12 cellular contexts compared by ENCODE assay signal in the genomic region with DNA sequence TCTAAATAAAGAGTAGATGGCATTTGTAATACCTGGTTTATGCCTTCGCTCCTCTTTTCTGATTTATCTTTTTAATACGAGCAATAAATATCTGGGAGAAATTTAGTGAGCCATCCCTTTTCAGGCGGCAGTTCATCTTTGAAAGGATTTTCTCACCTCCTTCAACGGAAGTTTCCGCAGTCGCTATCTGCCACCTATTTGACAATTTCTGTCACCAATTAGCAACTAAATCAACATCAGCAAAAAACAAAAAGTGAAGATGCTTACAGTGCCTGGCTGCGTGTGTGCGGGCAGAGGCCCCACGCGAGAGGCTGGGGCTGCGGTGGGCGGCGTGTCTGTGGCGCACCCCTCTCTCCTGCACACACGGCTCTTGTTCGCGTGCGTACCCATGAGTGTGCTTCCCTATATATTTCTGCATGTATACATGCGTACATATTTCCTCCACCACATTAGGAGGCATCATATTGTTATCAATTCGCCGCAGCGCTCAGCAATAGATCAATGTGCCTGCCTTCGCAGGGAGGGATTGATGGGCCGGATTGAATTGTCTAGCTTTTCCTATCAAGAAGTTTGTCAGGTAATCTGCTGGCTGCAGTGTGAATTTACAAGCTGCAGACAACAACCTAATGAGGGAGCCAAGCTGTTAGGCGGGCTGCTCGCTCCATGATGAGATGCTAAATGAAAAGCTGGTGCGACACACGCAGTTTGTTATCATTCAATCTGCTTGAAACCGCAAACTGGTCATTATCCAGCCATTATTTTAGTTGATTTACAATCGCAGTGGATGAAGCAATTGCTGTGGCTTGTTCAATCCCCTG.
A peak's percentile ranks its signal among the peaks of the same experiment; 100 is the strongest.
DNase-seq lines count a peak whose midpoint lies in the region; ATAC-seq, FAIRE-seq and TF ChIP-seq lines count a peak whose summit lies in the region.
"Had no signal": no experiment of that assay in that cellular context is flagged by ENCODE, and none has a peak within 500 bp of the region (broad histone marks: within the 10 kb centered on the region; RNA-seq: fewer than 3 reads in every experiment).

No MANE protein-coding gene starts in this region.

- H3K9me1 ChIP-seq in endothelial cell of umbilical vein (replicated peaks; ENCODE audit: control insufficient read depth, extremely low read depth, insufficient read depth, low read length), result no peaks in the 10 kb centered on the region

- no peak overlapping the region for H3K9ac ChIP-seq in endothelial cell of umbilical vein (replicated peaks; ENCODE audit: extremely low read depth, insufficient read depth, low read length)
- H3K9ac ChIP-seq: BLaER1 had no signal

- H3K27me3 Mint-ChIP-seq in type B pancreatic cell (peaks cover 93% of the 10 kb centered on the region), Caco-2 (ENCODE audit: insufficient read depth, unreplicated experiment) (no peaks in the 10 kb centered on the region)

- H3K27ac Mint-ChIP-seq in type B pancreatic cell (no peak overlapping the region), Caco-2 (ENCODE audit: unreplicated experiment) (no peak overlapping the region)

- in situ Hi-C loops in HAP-1 (cut with MboI; ENCODE audit: low sequenced_read_pairs), result no loop called here

- H3K27me3 ChIP-seq in left ventricle myocardium inferior (ENCODE audit: low read depth) (peaks cover 82% of the 10 kb centered on the region), endothelial cell of umbilical vein (ENCODE audit: control insufficient read depth in 2 of 2, insufficient read depth in 2 of 2, low read length in 2 of 2) (peaks cover 78 to 92% of the 10 kb centered on the region in 2 experiments), Caco-2 (replicated peaks; ENCODE audit: control insufficient read depth, insufficient read depth, low read length) (no peaks in the 10 kb centered on the region), HAP-1 (ENCODE audit: low read depth) (no peaks in the 10 kb centered on the region; the same call in 1 of the 2 replicates)

- no peak for FAIRE-seq in endothelial cell of umbilical vein (lab: Jason Lieb, UNC)

- dilution Hi-C loops in endothelial cell of umbilical vein (cut with MboI; ENCODE audit: extremely low pct_ligation_motif_present, low sequenced_read_pairs), result no loop called here

- H3K9me3 ChIP-seq in left ventricle myocardium inferior (replicated peaks), result no peaks in the 10 kb centered on the region
- H3K9me3 ChIP-seq in endothelial cell of umbilical vein (replicated peaks; ENCODE audit: control insufficient read depth, insufficient read depth, low read length), result no peaks in the 10 kb centered on the region
- H3K9me3 ChIP-seq in Caco-2, result no peaks in the 10 kb centered on the region
- H3K9me3 ChIP-seq in HAP-1, result no peaks in the 10 kb centered on the region
- H3K9me3 ChIP-seq: uterus had no signal

- no peaks in the 10 kb centered on the region for H3K9me3 Mint-ChIP-seq in type B pancreatic cell
- H3K9me3 Mint-ChIP-seq in Caco-2 (ENCODE audit: unreplicated experiment), result no peaks in the 10 kb centered on the region

- H3K4me1 Mint-ChIP-seq in type B pancreatic cell (ENCODE audit: unreplicated experiment) (peaks cover 25% of the 10 kb centered on the region), Caco-2 (ENCODE audit: low read depth, unreplicated experiment) (no peaks in the 10 kb centered on the region)

- H3K27ac ChIP-seq in left ventricle myocardium inferior (replicated peaks) (no peak overlapping the region), endothelial cell of umbilical vein (ENCODE audit: insufficient read depth, low read depth, low read length) (no peak overlapping the region)
- H3K27ac ChIP-seq: BLaER1, brain microvascular endothelial cell, epithelial cell of prostate, uterus had no signal

- H3K4me1 ChIP-seq in left ventricle myocardium inferior (peaks cover 22% of the 10 kb centered on the region), endothelial cell of umbilical vein (ENCODE audit: control insufficient read depth, extremely low read depth, insufficient read depth, low read length) (no peaks in the 10 kb centered on the region), Caco-2 (no peaks in the 10 kb centered on the region), HAP-1 (no peaks in the 10 kb centered on the region; the same call in none of the 2 replicates)
- H3K4me1 ChIP-seq: BLaER1 had no signal

- BruUV-seq in endothelial cell of umbilical vein (replicated peaks; lab: Mats Ljungman, UMichigan) (no TSS peak), Caco-2 (replicated peaks; lab: Mats Ljungman, UMichigan) (no TSS peak)

- H3K36me3 Mint-ChIP-seq in type B pancreatic cell (peaks cover 11% of the 10 kb centered on the region), Caco-2 (ENCODE audit: insufficient read depth, unreplicated experiment) (no peaks in the 10 kb centered on the region)

- no peak for TF ChIP-seq POLR2A in endothelial cell of umbilical vein (IDR thresholded peaks at IDR 0.05; ENCODE audit: low read depth, low read length)

- DNase-seq in left ventricle myocardium inferior (no peak), Right ventricle myocardium inferior (ENCODE audit: missing footprints) (no peak), NCI-H2081 (lab: John Stamatoyannopoulos, UW) (peak; percentile 45 to 86), endothelial cell of umbilical vein (ENCODE audit: low read depth, low spot score) (no peak), type B pancreatic cell (ENCODE audit: extremely low spot score, unreplicated experiment) (no peak), Caco-2 (no peak), T-helper 1 cell (no peak), HAP-1 (ENCODE audit: low spot score in 2 of 2) (no peak)
- DNase-seq: brain microvascular endothelial cell, uterus had no signal

- CTCF ChIA-PET in endothelial cell of umbilical vein (lab: Charles Lee) (interaction anchor here (0.8 kb wide), 1 partner anchor 16 kb away, joined by 6 read pairs; no protein-coding TSS in a partner anchor), Caco-2 (lab: Charles Lee) (no interaction called here)

- no peak overlapping the region for H2AFZ ChIP-seq in endothelial cell of umbilical vein (ENCODE audit: low read depth, low read length)

- H3K4me3 ChIP-seq in left ventricle myocardium inferior, result peak overlapping the region; percentile 69
- H3K4me3 ChIP-seq in endothelial cell of umbilical vein (replicated peaks in 1 of 3; ENCODE audit: insufficient read depth in 1 of 3, low read depth in 1 of 3, low read length in 3 of 3), result no peak overlapping the region
- H3K4me3 ChIP-seq in Caco-2 (ENCODE audit: low read depth, low read length), result no peak overlapping the region
- no peak overlapping the region for H3K4me3 ChIP-seq in HAP-1
- H3K4me3 ChIP-seq: BLaER1, uterus had no signal

- no peaks in the 10 kb centered on the region for H4K20me1 ChIP-seq in endothelial cell of umbilical vein (replicated peaks; ENCODE audit: control insufficient read depth, extremely low read depth, insufficient read depth, low read length)
- H4K20me1 ChIP-seq: BLaER1 had no signal

- no peaks in the 10 kb centered on the region for H3K36me3 ChIP-seq in left ventricle myocardium inferior
- H3K36me3 ChIP-seq in endothelial cell of umbilical vein (ENCODE audit: control insufficient read depth in 2 of 2, extremely low read depth in 1 of 2, insufficient read depth in 2 of 2, low read length in 2 of 2), result no peaks in the 10 kb centered on the region
- no peaks in the 10 kb centered on the region for H3K36me3 ChIP-seq in Caco-2 (ENCODE audit: control insufficient read depth, insufficient read depth, low read length)
- no peaks in the 10 kb centered on the region for H3K36me3 ChIP-seq in HAP-1 (replicated peaks)
- H3K36me3 ChIP-seq: brain microvascular endothelial cell, uterus had no signal

- H3K4me3 Mint-ChIP-seq in type B pancreatic cell (peak overlapping the region; percentile 12), Caco-2 (ENCODE audit: unreplicated experiment) (no peak overlapping the region)

- ATAC-seq in Right ventricle myocardium inferior, result no peak

- H3K4me2 ChIP-seq in endothelial cell of umbilical vein (ENCODE audit: insufficient read depth, low read length), result no peak overlapping the region
- H3K4me2 ChIP-seq: BLaER1 had no signal

- no peak for TF ChIP-seq CTCF in left ventricle myocardium inferior (IDR thresholded peaks at IDR 0.05; ENCODE audit: borderline replicate concordance)
- TF ChIP-seq CTCF in endothelial cell of umbilical vein (IDR thresholded peaks at IDR 0.05; ENCODE audit: extremely low read depth in 1 of 2, insufficient read depth in 1 of 2, low read depth in 1 of 2, low read length in 2 of 2), result no peak
- no peak for TF ChIP-seq CTCF in type B pancreatic cell (conservative IDR thresholded peaks at IDR 0.05)
- TF ChIP-seq CTCF in Caco-2 (IDR thresholded peaks at IDR 0.05; ENCODE audit: insufficient read depth in 1 of 2, low read depth in 1 of 2, low read length in 1 of 2, severe bottlenecking in 1 of 2, unreplicated experiment in 1 of 2), result no peak

- intact Hi-C loops in left ventricle myocardium inferior (cut with micrococcal nuclease), result no loop called here
- intact Hi-C loops in Right ventricle myocardium inferior (cut with DNase I), result no loop called here
- intact Hi-C loops in endothelial cell of umbilical vein (cut with micrococcal nuclease), result no loop called here
- intact Hi-C loops in Caco-2 (cut with micrococcal nuclease; ENCODE audit: unreplicated experiment), result no loop called here

- POLR2A ChIA-PET in endothelial cell of umbilical vein (lab: Charles Lee) (no interaction called here), Caco-2 (lab: Charles Lee) (no interaction called here)

- no peaks in the 10 kb centered on the region for H3K79me2 ChIP-seq in endothelial cell of umbilical vein (ENCODE audit: control insufficient read depth, insufficient read depth, low read length)

TF ChIP-seq in endothelial cell of umbilical vein, 7 proteins besides CTCF, POLR2A, EP300 and RAD21:
- TF ChIP-seq EZH2 (IDR thresholded peaks at IDR 0.05; ENCODE audit: borderline replicate concordance, low read depth, low read length, severe bottlenecking) (peak; percentile 79), MYC (IDR thresholded peaks at IDR 0.05; ENCODE audit: low read depth, low read length) (no peak)

Comparison
In these comparisons a context has a peak if more than half of its experiments do, and no peak if none do; other contexts are left out.
1. DNase-seq: peak in NCI-H2081 (2 of 2); none in left ventricle myocardium inferior (single experiment), Right ventricle myocardium inferior (single experiment), endothelial cell of umbilical vein (single experiment), type B pancreatic cell (single experiment), Caco-2 (0 of 2), T-helper 1 cell (0 of 5) and HAP-1 (0 of 2).